Comparison of ENCODE assay signal across 19 cellular contexts in the genomic region with DNA sequence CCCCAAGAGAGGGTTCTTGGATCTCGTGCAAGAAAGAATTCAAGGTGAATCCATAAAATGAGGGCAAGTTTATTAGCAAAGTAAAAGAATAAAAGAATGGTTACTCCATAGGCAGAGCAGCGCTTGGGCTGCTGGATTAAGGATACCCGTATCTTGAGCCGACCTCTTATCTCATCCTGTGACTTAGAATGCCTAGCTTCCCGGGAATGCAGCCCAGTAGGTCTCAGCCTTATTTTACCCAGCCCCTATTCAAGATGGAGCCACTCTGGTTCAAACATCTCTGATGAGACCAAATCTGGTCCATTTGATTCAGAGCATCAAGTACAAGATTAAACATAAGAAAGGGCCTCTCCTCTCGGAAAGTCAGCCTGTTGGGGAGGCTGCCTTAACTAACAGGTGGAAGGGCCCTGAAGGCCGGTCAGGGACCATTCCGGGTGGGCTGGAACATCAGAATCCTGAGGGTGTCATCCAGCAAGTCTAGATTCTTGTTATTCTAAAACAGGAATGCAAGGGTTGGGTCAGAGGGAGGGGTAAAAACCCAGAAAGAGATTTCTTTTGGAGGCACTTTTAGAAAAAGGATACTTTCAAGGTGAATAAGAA. TPM values are rescaled to one million over a fixed set of nuclear protein-coding genes. Genes with fewer than 3 reads are reported as not detected.
DNase-seq lines count a peak whose midpoint lies in the region; ATAC-seq and TF ChIP-seq lines count a peak whose summit lies in the region.
"Had no signal": no experiment of that assay in that cellular context is flagged by ENCODE, and none has a peak within 500 bp of the region (broad histone marks: within the 10 kb centered on the region; RNA-seq: fewer than 3 reads in every experiment).

No MANE protein-coding gene starts in this region.

- TF ChIP-seq CTCF in Loucy (conservative IDR thresholded peaks at IDR 0.05; ENCODE audit: low read length) = no peak

- H3K27me3 ChIP-seq in Loucy (ENCODE audit: insufficient read depth, low read length, poor library complexity, severe bottlenecking) = no peaks in the 10 kb centered on the region

- ATAC-seq in activated CD8-positive, alpha-beta memory T cell treated with anti-CD3 and anti-CD28 coated beads, Interleukin-2, amount 10 ng/mL, durations not matched to agents 7 days and 5 days = no peak
- no peak for ATAC-seq in activated naive CD8-positive, alpha-beta T cell treated with anti-CD3 and anti-CD28 coated beads, Interleukin-2, amount 50 U/mL, for 24 hours
- ATAC-seq in HG03108 (IDR thresholded peaks at IDR 0.05; ENCODE audit: unreplicated experiment) = no peak
- ATAC-seq: Right ventricle myocardium inferior had no signal

- H3K79me2 ChIP-seq in Loucy (ENCODE audit: insufficient read depth, low read length) = peaks cover 100% of the 10 kb centered on the region

- peak overlapping the region; percentile 24 for H3K9ac ChIP-seq in Loucy (ENCODE audit: low read depth, low read length, poor library complexity, severe bottlenecking)

- no peak for DNase-seq in activated CD8-positive, alpha-beta memory T cell treated with anti-CD3 and anti-CD28 coated beads, Interleukin-2, amount 10 ng/mL, durations not matched to agents 7 days and 5 days
- no peak for DNase-seq in activated CD8-positive, alpha-beta memory T cell treated with anti-CD3 and anti-CD28 coated beads for 24 hours
- DNase-seq in activated naive CD8-positive, alpha-beta T cell treated with anti-CD3 and anti-CD28 coated beads, Interleukin-2, amount 50 U/mL, for 24 hours = no peak
- DNase-seq in posterior vena cava (ENCODE audit: low spot score) (peak; percentile 2), NCI-H2029 treated with DMSO at 0.1 percent for 48 hours (lab: John Stamatoyannopoulos, UW) (no peak), HK-2 (ENCODE audit: unreplicated experiment) (no peak)
- DNase-seq: ACHN, EL, HFFc6, MM.1S, NCI-H1694 treated with DMSO at 0.1 percent for 48 hours, NCI-H446 had no signal

- peaks cover 81% of the 10 kb centered on the region for H3K4me1 Mint-ChIP-seq in activated CD8-positive, alpha-beta memory T cell treated with anti-CD3 and anti-CD28 coated beads, Interleukin-2, amount 10 ng/mL, durations not matched to agents 7 days and 5 days
- peaks cover 83% of the 10 kb centered on the region for H3K4me1 Mint-ChIP-seq in activated naive CD8-positive, alpha-beta T cell treated with anti-CD3 and anti-CD28 coated beads, Interleukin-2, amount 50 U/mL, for 24 hours

- peaks cover 93% of the 10 kb centered on the region for H4K20me1 ChIP-seq in Loucy (ENCODE audit: insufficient read depth, low read length, poor library complexity, severe bottlenecking)

- CTCF ChIA-PET in activated CD8-positive, alpha-beta memory T cell treated with anti-CD3 and anti-CD28 coated beads, Interleukin-2, amount 10 ng/mL, durations not matched to agents 7 days and 5 days (lab: Charles Lee) = interaction anchor here (0.8 to 12.6 kb wide), 7 partner anchors 13 to 277 kb away, joined by 3 to 177 read pairs (median 10); no protein-coding TSS in a partner anchor

- H3K36me3 ChIP-seq in Loucy (ENCODE audit: insufficient read depth, low read length) = peaks cover 16% of the 10 kb centered on the region; the same call in 1 of the 2 replicates

- intact Hi-C loops in posterior vena cava (cut with DNase I) = no loop called here

- no peaks in the 10 kb centered on the region for H3K9me3 Mint-ChIP-seq in activated CD8-positive, alpha-beta memory T cell treated with anti-CD3 and anti-CD28 coated beads, Interleukin-2, amount 10 ng/mL, durations not matched to agents 7 days and 5 days (ENCODE audit: low read depth)
- no peaks in the 10 kb centered on the region for H3K9me3 Mint-ChIP-seq in activated naive CD8-positive, alpha-beta T cell treated with anti-CD3 and anti-CD28 coated beads, Interleukin-2, amount 50 U/mL, for 24 hours
- H3K9me3 Mint-ChIP-seq: HFFc6, mesothelial cell of epicardium had no signal

- peaks cover 3% of the 10 kb centered on the region for H3K27me3 Mint-ChIP-seq in activated CD8-positive, alpha-beta memory T cell treated with anti-CD3 and anti-CD28 coated beads, Interleukin-2, amount 10 ng/mL, durations not matched to agents 7 days and 5 days
- H3K27me3 Mint-ChIP-seq in activated naive CD8-positive, alpha-beta T cell treated with anti-CD3 and anti-CD28 coated beads, Interleukin-2, amount 50 U/mL, for 24 hours = peaks cover 2% of the 10 kb centered on the region

- no peaks in the 10 kb centered on the region for H3F3A ChIP-seq in Loucy (ENCODE audit: low read depth)

- H3K4me2 ChIP-seq in Loucy (ENCODE audit: low read depth, low read length, poor library complexity, severe bottlenecking) = peak overlapping the region; percentile 100

- H3K27ac Mint-ChIP-seq in activated CD8-positive, alpha-beta memory T cell treated with anti-CD3 and anti-CD28 coated beads, Interleukin-2, amount 10 ng/mL, durations not matched to agents 7 days and 5 days = peak overlapping the region; percentile 87
- H3K27ac Mint-ChIP-seq in activated naive CD8-positive, alpha-beta T cell treated with anti-CD3 and anti-CD28 coated beads, Interleukin-2, amount 50 U/mL, for 24 hours = peak overlapping the region; percentile 48
- H3K27ac Mint-ChIP-seq: HFFc6, mesothelial cell of epicardium had no signal

- peaks cover 84% of the 10 kb centered on the region for H3K4me1 ChIP-seq in Loucy (ENCODE audit: insufficient read depth, low read length, poor library complexity, severe bottlenecking)

- no peaks in the 10 kb centered on the region for H3K9me2 ChIP-seq in Loucy (replicated peaks; ENCODE audit: low read depth, low read length)

- peak overlapping the region; percentile 89 for H3K4me3 Mint-ChIP-seq in activated CD8-positive, alpha-beta memory T cell treated with anti-CD3 and anti-CD28 coated beads, Interleukin-2, amount 10 ng/mL, durations not matched to agents 7 days and 5 days
- H3K4me3 Mint-ChIP-seq in activated naive CD8-positive, alpha-beta T cell treated with anti-CD3 and anti-CD28 coated beads, Interleukin-2, amount 50 U/mL, for 24 hours = peak overlapping the region; percentile 95
- H3K4me3 Mint-ChIP-seq: HFFc6, mesothelial cell of epicardium had no signal

- no peaks in the 10 kb centered on the region for H3K9me3 ChIP-seq in Loucy (ENCODE audit: insufficient read depth, low read depth, low read length)

- H2AFZ ChIP-seq in Loucy (ENCODE audit: low read length) = no peak overlapping the region

- H3K36me3 Mint-ChIP-seq in activated CD8-positive, alpha-beta memory T cell treated with anti-CD3 and anti-CD28 coated beads, Interleukin-2, amount 10 ng/mL, durations not matched to agents 7 days and 5 days = peaks cover 75% of the 10 kb centered on the region
- H3K36me3 Mint-ChIP-seq in activated naive CD8-positive, alpha-beta T cell treated with anti-CD3 and anti-CD28 coated beads, Interleukin-2, amount 50 U/mL, for 24 hours (ENCODE audit: low read depth) = peaks cover 66% of the 10 kb centered on the region
- H3K36me3 Mint-ChIP-seq: mesothelial cell of epicardium had no signal

- peak overlapping the region; percentile 54 for H3K4me3 ChIP-seq in Loucy (ENCODE audit: low read length, poor library complexity, severe bottlenecking)
- H3K4me3 ChIP-seq: coronary artery had no signal

RNA-seq across cellular contexts. Expression of a gene that starts 5.8 kb away (rescaled TPM):
- 100 to 1,000 TPM; 314 to 388 TPM for total RNA-seq in activated CD8-positive, alpha-beta memory T cell treated with anti-CD3 and anti-CD28 coated beads, Interleukin-2, amount 10 ng/mL, durations not matched to agents 7 days and 5 days
- total RNA-seq in posterior vena cava = 10 to 100 TPM in 1 of 2 donors, 1 to 10 TPM in 1; 5.8 to 10.5 TPM

RNA-seq across cellular contexts. Expression of a gene that starts 52.1 kb away (rescaled TPM):
- total RNA-seq in activated CD8-positive, alpha-beta memory T cell treated with anti-CD3 and anti-CD28 coated beads, Interleukin-2, amount 10 ng/mL, durations not matched to agents 7 days and 5 days = 1 to 10 TPM; 1.8 TPM
- 1 to 10 TPM; 1.7 to 3.0 TPM for total RNA-seq in posterior vena cava
- total RNA-seq: endothelial cell of umbilical vein, fibroblast of villous mesenchyme, HFFc6, mesothelial cell of epicardium had no signal

Comparison
In these comparisons a context has a peak if more than half of its experiments do, and no peak if none do; other contexts are left out.
1. RNA of a gene that starts 5.8 kb away (total RNA-seq): 314 to 388 TPM in activated CD8-positive, alpha-beta memory T cell treated with anti-CD3 and anti-CD28 coated beads, Interleukin-2, amount 10 ng/mL, durations not matched to agents 7 days and 5 days; 5.8 to 10.5 TPM in posterior vena cava; every median in the first group is over 10 times any median in the second.